Comparison of ENCODE assay signal across 29 cellular contexts in the genomic region with DNA sequence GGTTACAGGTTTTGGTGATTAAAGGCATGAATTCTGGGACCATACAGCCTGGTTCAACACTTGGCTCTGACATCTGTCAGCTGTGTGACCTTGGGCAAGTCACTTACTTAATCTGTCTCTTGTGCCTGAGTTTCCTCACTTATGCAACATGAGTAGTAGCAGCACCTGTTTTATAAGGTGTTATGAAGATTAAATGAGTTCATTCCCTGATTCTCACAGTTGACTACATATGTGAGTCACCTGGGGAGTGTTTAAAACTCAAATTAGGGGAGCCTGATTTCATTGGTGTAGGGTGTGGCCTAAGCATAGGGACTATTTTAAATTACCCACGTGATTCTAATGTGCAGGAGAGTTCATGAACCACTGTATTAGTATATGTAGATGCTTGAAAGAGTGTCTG. TPM values are rescaled to one million over a fixed set of nuclear protein-coding genes. Genes with fewer than 3 reads are reported as not detected.
"Had no signal": no experiment of that assay in that cellular context is flagged by ENCODE, and none has a peak within 500 bp of the region (broad histone marks: within the 10 kb centered on the region; RNA-seq: fewer than 3 reads in every experiment).

No MANE protein-coding gene starts in this region.

- H3K27ac ChIP-seq: neutrophil, pancreas, prostate gland, right lobe of liver, sigmoid colon, suprapubic skin, testis, tibial artery, transverse colon, upper lobe of right lung, uterus had no signal

- H3K27me3 ChIP-seq: neutrophil, pancreas, right lobe of liver, suprapubic skin, testis, tibial artery, transverse colon, upper lobe of right lung, uterus had no signal

- FAIRE-seq: pancreas, small intestine had no signal

- H3K4me1 ChIP-seq: pancreas, prostate gland, right lobe of liver, sigmoid colon, suprapubic skin, tibial artery, transverse colon, upper lobe of right lung, uterus had no signal

- H3K4me3 ChIP-seq: pancreas, prostate gland, right lobe of liver, sigmoid colon, suprapubic skin, testis, tibial artery, transverse colon, upper lobe of right lung, uterus had no signal

- DNase-seq: naive thymus-derived CD8-positive, alpha-beta T cell; nephron progenitor cell; nucleus accumbens; pancreas; right cardiac atrium; right lobe of liver; sigmoid colon; small intestine; stimulated activated CD4-positive, alpha-beta T cell treated with anti-CD3 and anti-CD28 coated beads, Interleukin-15, amount 100 ng/mL, for 24 hours; stimulated activated CD4-positive, alpha-beta T cell treated with anti-CD3 and anti-CD28 coated beads, Interleukin-2, amount 100 ng/mL, for 24 hours; stimulated activated CD4-positive, alpha-beta T cell treated with anti-CD3 and anti-CD28 coated beads, Interleukin-2, amount 100 ng/mL, for 48 hours; stimulated activated CD4-positive, alpha-beta T cell treated with anti-CD3 and anti-CD28 coated beads, Interleukin-4, amount 100 ng/mL, for 4 hours; stimulated activated CD8-positive, alpha-beta memory T cell treated with anti-CD3 and anti-CD28 coated beads, Interleukin-4, amount 100 ng/mL, for 48 hours; stimulated activated naive CD4-positive, alpha-beta T cell; stimulated activated naive CD8-positive, alpha-beta T cell treated with anti-CD3 and anti-CD28 coated beads, Interleukin-15, amount 100 ng/mL, for 72 hours; stimulated activated naive CD8-positive, alpha-beta T cell treated with anti-CD3 and anti-CD28 coated beads, Interleukin-15, Interleukin-2, amounts not matched to agents 100 U/mL and 50 U/mL, for 24 hours; substantia nigra; testis; tibial artery; transverse colon; upper lobe of right lung; uterus had no signal

- H3K36me3 ChIP-seq: neutrophil, pancreas, prostate gland, right lobe of liver, sigmoid colon, suprapubic skin, tibial artery, transverse colon, upper lobe of right lung, uterus had no signal

- H3K9me3 ChIP-seq: neutrophil, pancreas, prostate gland, right lobe of liver, sigmoid colon, suprapubic skin, testis, tibial artery, transverse colon, upper lobe of right lung, uterus had no signal

- ATAC-seq: naive thymus-derived CD8-positive, alpha-beta T cell; natural killer cell treated with Interleukin-12 subunit alpha and Interleukin-12 subunit beta and Interleukin-15 and Interleukin-18, amount 100 ng/mL, for 72 hours; right cardiac atrium; right lobe of liver; stimulated activated memory B cell treated with anti-CD40 and anti-IgM and Interleukin-4, amounts not matched to agents 10 μg/mL and 1 μg/mL and 100 μg/mL, for 72 hours; stimulated activated naive CD8-positive, alpha-beta T cell treated with anti-CD3 and anti-CD28 coated beads, Interleukin-15, amount 100 ng/mL, for 72 hours; stimulated activated naive CD8-positive, alpha-beta T cell treated with anti-CD3 and anti-CD28 coated beads, Interleukin-15, Interleukin-2, amounts not matched to agents 100 U/mL and 50 U/mL, for 24 hours; upper lobe of right lung had no signal

RNA-seq across cellular contexts. Expression of gene TMEM233, which starts 36.7 kb away (rescaled TPM):
- total RNA-seq: naive thymus-derived CD8-positive, alpha-beta T cell; natural killer cell treated with Interleukin-12 subunit alpha and Interleukin-12 subunit beta and Interleukin-15 and Interleukin-18, amount 100 ng/mL, for 72 hours; neural crest cell; osteocyte; sigmoid colon had no signal
- polyA plus RNA-seq: naive thymus-derived CD8-positive, alpha-beta T cell had no signal
